Comparison of ENCODE assay signal across 31 cellular contexts in genomic region chr3:46537316-46537715, GRCh38. TPM values are rescaled to one million over a fixed set of nuclear protein-coding genes. Genes with fewer than 3 reads are reported as not detected.
DNase-seq lines count a peak whose midpoint lies in the region; ATAC-seq and TF ChIP-seq lines count a peak whose summit lies in the region.
"Had no signal": no experiment of that assay in that cellular context is flagged by ENCODE, and none has a peak within 500 bp of the region (broad histone marks: within the 10 kb centered on the region; RNA-seq: fewer than 3 reads in every experiment).

No MANE protein-coding gene starts in this region.

- no peak for ATAC-seq in DND-41 (ENCODE audit: insufficient read depth, low read depth)
- no peak for ATAC-seq in psoas muscle
- no peak for ATAC-seq in GM21576 (IDR thresholded peaks at IDR 0.05; ENCODE audit: unreplicated experiment)
- ATAC-seq: activated T-cell treated with anti-CD3 and anti-CD28 coated beads, Interleukin-2, amount 50 U/mL, for 72 hours; naive thymus-derived CD8-positive, alpha-beta T cell had no signal

- DNase-seq in DND-41 (no peak), psoas muscle (no peak), glutamatergic neuron (no peak), vagina (ENCODE audit: extremely low spot score in 2 of 2) (no peak)
- DNase-seq: activated CD4-positive, alpha-beta T cell treated with anti-CD3 and anti-CD28 coated beads, Interleukin-2, amount 10 ng/mL, durations not matched to agents 24 days and 14 days; activated T-cell treated with anti-CD3 and anti-CD28 coated beads, Interleukin-2, amount 50 U/mL, for 72 hours; adrenal gland; cerebellar nuclear complex; dermis blood vessel endothelial cell; DMS79 treated with DMSO at 0.1 percent for 48 hours; esophagus squamous epithelium; foreskin melanocyte; GOT3; naive thymus-derived CD8-positive, alpha-beta T cell; NCI-H1417; NCI-H2029 treated with DMSO at 0.1 percent for 48 hours; NCI-H524 treated with DMSO at 0.1 percent for 48 hours; stimulated activated naive CD4-positive, alpha-beta T cell treated with Interleukin-2 at 50 U/mL for 16 hours; SW 1271; T-helper 9 cell; upper lobe of left lung had no signal

- H3K9me3 Mint-ChIP-seq in IgD-negative memory B cell, result peaks cover 0 to 1% (median 0%) of the 10 kb centered on the region in 3 donors
- peaks cover 3% of the 10 kb centered on the region for H3K9me3 Mint-ChIP-seq in glutamatergic neuron (ENCODE audit: unreplicated experiment)
- H3K9me3 Mint-ChIP-seq: activated T-cell treated with anti-CD3 and anti-CD28 coated beads, Interleukin-2, amount 50 U/mL, for 72 hours; naive thymus-derived CD8-positive, alpha-beta T cell had no signal

- peak overlapping the region in 1 of 2 experiments; percentile 37; a peak in 1 of 4 replicates for H3K4me3 ChIP-seq in DND-41 (ENCODE audit: low read depth in 1 of 2, low read length in 2 of 2)
- no peak overlapping the region for H3K4me3 ChIP-seq in SU-DHL-6 (ENCODE audit: insufficient read depth, low read length, poor library complexity, severe bottlenecking)
- no peak overlapping the region for H3K4me3 ChIP-seq in psoas muscle
- H3K4me3 ChIP-seq in vagina, result no peak overlapping the region
- H3K4me3 ChIP-seq: adrenal gland, esophagus squamous epithelium, lung, skin epidermis, suprapubic skin, upper lobe of left lung had no signal

- H3K9me2 ChIP-seq in SU-DHL-6 (replicated peaks; ENCODE audit: insufficient read depth, low read length), result no peaks in the 10 kb centered on the region

- H3K4me2 ChIP-seq in DND-41 (ENCODE audit: insufficient read depth, low read length) (peak overlapping the region; percentile 53), SU-DHL-6 (ENCODE audit: low read depth, low read length, poor library complexity, severe bottlenecking) (peak overlapping the region; percentile 84)

- H3K27me3 Mint-ChIP-seq in IgD-negative memory B cell (peaks cover 15% of the 10 kb centered on the region), glutamatergic neuron (ENCODE audit: unreplicated experiment) (peaks cover 2% of the 10 kb centered on the region)

- no peaks in the 10 kb centered on the region for H3K36me3 ChIP-seq in DND-41 (ENCODE audit: insufficient read depth, low read length)
- no peaks in the 10 kb centered on the region for H3K36me3 ChIP-seq in SU-DHL-6 (ENCODE audit: low read length)
- H3K36me3 ChIP-seq in psoas muscle (ENCODE audit: insufficient read depth in 1 of 2, low read depth in 1 of 2), result peaks cover 3 to 88% of the 10 kb centered on the region in 2 donors
- H3K36me3 ChIP-seq in vagina, result no peaks in the 10 kb centered on the region
- H3K36me3 ChIP-seq: adrenal gland, esophagus squamous epithelium, suprapubic skin, upper lobe of left lung had no signal

- intact Hi-C loops in psoas muscle (cut with DNase I) (no loop called here), vagina (cut with DNase I) (no loop called here)

- no peak for TF ChIP-seq POLR2A in vagina (IDR thresholded peaks at IDR 0.05)

- H3K4me1 Mint-ChIP-seq in IgD-negative memory B cell, result peaks cover 31 to 45% (median 43%) of the 10 kb centered on the region in 3 donors
- H3K4me1 Mint-ChIP-seq in glutamatergic neuron (ENCODE audit: low read depth, unreplicated experiment), result no peaks in the 10 kb centered on the region

- 0 out of 2 replicates have a peak overlapping the region, but pooled peaks have one; percentile 4 for H2AFZ ChIP-seq in DND-41 (ENCODE audit: low read depth, low read length)
- H2AFZ ChIP-seq in SU-DHL-6 (ENCODE audit: low read depth, low read length, severe bottlenecking), result no peak overlapping the region

- H3K9me3 ChIP-seq in DND-41 (ENCODE audit: insufficient read depth, low read length, severe bottlenecking) (no peaks in the 10 kb centered on the region), SU-DHL-6 (ENCODE audit: insufficient read depth, low read length) (no peaks in the 10 kb centered on the region), psoas muscle (no peaks in the 10 kb centered on the region), vagina (no peaks in the 10 kb centered on the region)
- H3K9me3 ChIP-seq: adrenal gland, esophagus squamous epithelium, suprapubic skin, upper lobe of left lung had no signal

- TF ChIP-seq CTCF in DND-41 (IDR thresholded peaks at IDR 0.05; ENCODE audit: borderline replicate concordance, extremely low read depth, low read length, poor library complexity, severe bottlenecking) (no peak), SU-DHL-6 (IDR thresholded peaks at IDR 0.05; ENCODE audit: insufficient read depth, low read length, poor library complexity, severe bottlenecking) (no peak), psoas muscle (IDR thresholded peaks at IDR 0.05) (no peak), glutamatergic neuron (IDR thresholded peaks at IDR 0.05; ENCODE audit: partially characterized antibody, unreplicated experiment) (no peak), vagina (IDR thresholded peaks at IDR 0.05) (no peak)

- no peaks in the 10 kb centered on the region for H4K20me1 ChIP-seq in DND-41 (ENCODE audit: insufficient read depth, low read length)
- no peaks in the 10 kb centered on the region for H4K20me1 ChIP-seq in SU-DHL-6 (ENCODE audit: low read depth, low read length)

- peaks cover 47% of the 10 kb centered on the region for H3F3A ChIP-seq in SU-DHL-6 (ENCODE audit: insufficient read depth)

- H3K9ac ChIP-seq in DND-41 (ENCODE audit: low read depth, low read length) (peak overlapping the region; percentile 62), SU-DHL-6 (ENCODE audit: low read length) (peak overlapping the region; percentile 73)

- 76 to 91% (median 83%) methylated on average over 1 of the region's 1 CpG for WGBS in psoas muscle, 3 donors

- H3K27ac ChIP-seq in DND-41 (ENCODE audit: low read length) (peak overlapping the region; percentile 92), SU-DHL-6 (ENCODE audit: low read depth, low read length) (peak overlapping the region; percentile 100), psoas muscle (peak overlapping the region; percentile 82), vagina (no peak overlapping the region)
- H3K27ac ChIP-seq: adrenal gland, suprapubic skin, upper lobe of left lung, VCaP had no signal

- peaks cover 64% of the 10 kb centered on the region for H3K4me1 ChIP-seq in DND-41 (ENCODE audit: insufficient read depth, low read length)
- peaks cover 36% of the 10 kb centered on the region for H3K4me1 ChIP-seq in psoas muscle
- no peaks in the 10 kb centered on the region for H3K4me1 ChIP-seq in vagina
- H3K4me1 ChIP-seq: adrenal gland had no signal

- H3K36me3 Mint-ChIP-seq in IgD-negative memory B cell, result no peaks in the 10 kb centered on the region
- no peaks in the 10 kb centered on the region for H3K36me3 Mint-ChIP-seq in glutamatergic neuron (ENCODE audit: unreplicated experiment)
- H3K36me3 Mint-ChIP-seq: brain; CD14-positive monocyte; naive thymus-derived CD8-positive, alpha-beta T cell had no signal

- H3K27ac Mint-ChIP-seq in IgD-negative memory B cell (peak overlapping the region; percentile 14 to 95 (median 19)), glutamatergic neuron (ENCODE audit: unreplicated experiment) (no peak overlapping the region)
- H3K27ac Mint-ChIP-seq: activated CD4-positive, alpha-beta T cell treated with anti-CD3 and anti-CD28 coated beads, Interleukin-2, amount 10 ng/mL, durations not matched to agents 24 days and 14 days; activated T-cell treated with anti-CD3 and anti-CD28 coated beads, Interleukin-2, amount 50 U/mL, for 72 hours; brain had no signal

- H3K79me2 ChIP-seq in DND-41 (ENCODE audit: insufficient read depth, low read length) (no peaks in the 10 kb centered on the region), SU-DHL-6 (ENCODE audit: insufficient read depth, low read length) (no peaks in the 10 kb centered on the region)

- peak overlapping the region in 2 of 4 donors; percentile 19 to 74 for H3K4me3 Mint-ChIP-seq in IgD-negative memory B cell
- H3K4me3 Mint-ChIP-seq in glutamatergic neuron (ENCODE audit: unreplicated experiment), result no peak overlapping the region
- H3K4me3 Mint-ChIP-seq: brain, CD14-positive monocyte had no signal

- H3K27me3 ChIP-seq in DND-41 (ENCODE audit: insufficient read depth, low read length, poor library complexity) (no peaks in the 10 kb centered on the region), SU-DHL-6 (ENCODE audit: low read length) (no peaks in the 10 kb centered on the region), psoas muscle (ENCODE audit: insufficient read depth in 3 of 3, low read length in 2 of 3) (no peaks in the 10 kb centered on the region), vagina (no peaks in the 10 kb centered on the region)
- H3K27me3 ChIP-seq: adrenal gland, suprapubic skin, upper lobe of left lung had no signal

RNA-seq across cellular contexts. Expression of gene LRRC2, which starts 28.8 kb away (rescaled TPM):
- 0.06 TPM for polyA plus RNA-seq in IgD-negative memory B cell
- 100 to 1,000 TPM in 1 of 4 donors, 10 to 100 TPM in 3; 65.1 to 160 (median 95.6) TPM for total RNA-seq in psoas muscle
- 10 to 100 TPM in 2 of 3 donors, 1 to 10 TPM in 1; 8.3 to 60.3 (median 57.9) TPM for polyA plus RNA-seq in psoas muscle
- not detected for total RNA-seq in glutamatergic neuron (ENCODE audit: unreplicated experiment)
- 2.0 TPM for total RNA-seq in vagina
- total RNA-seq: activated CD4-positive, alpha-beta T cell treated with anti-CD3 and anti-CD28 coated beads, Interleukin-2, amount 10 ng/mL, durations not matched to agents 24 days and 14 days had no signal
- polyA plus RNA-seq: CD14-positive monocyte; naive thymus-derived CD8-positive, alpha-beta T cell had no signal

RNA-seq across cellular contexts. Expression of gene RTP3, which starts 39.5 kb away (rescaled TPM):
- polyA plus RNA-seq in IgD-negative memory B cell (not detected), psoas muscle (under 1 TPM in 1 of 3 donors, not detected in 2; 0.01 TPM)
- total RNA-seq in psoas muscle (not detected), glutamatergic neuron (ENCODE audit: unreplicated experiment) (not detected), vagina (not detected)
- total RNA-seq: activated CD4-positive, alpha-beta T cell treated with anti-CD3 and anti-CD28 coated beads, Interleukin-2, amount 10 ng/mL, durations not matched to agents 24 days and 14 days; activated T-cell treated with anti-CD3 and anti-CD28 coated beads, Interleukin-2, amount 50 U/mL, for 72 hours; adrenal gland; dermis blood vessel endothelial cell; esophagus squamous epithelium; lung; naive thymus-derived CD8-positive, alpha-beta T cell; osteoblast; suprapubic skin; upper lobe of left lung had no signal
- polyA plus RNA-seq: adrenal gland; CD14-positive monocyte; lung; naive thymus-derived CD8-positive, alpha-beta T cell had no signal

Comparison
In these comparisons a context has a peak if more than half of its experiments do, and no peak if none do; other contexts are left out.
1. RNA of gene LRRC2, which starts 28.8 kb away (total RNA-seq): 65.1 to 160 TPM in psoas muscle; 2.0 TPM in vagina (single experiment) and not detected in glutamatergic neuron (single experiment); every median in the first group is over 10 times any median in the second.